ENCODE assay signal across 1 cellular context in the genomic region with DNA sequence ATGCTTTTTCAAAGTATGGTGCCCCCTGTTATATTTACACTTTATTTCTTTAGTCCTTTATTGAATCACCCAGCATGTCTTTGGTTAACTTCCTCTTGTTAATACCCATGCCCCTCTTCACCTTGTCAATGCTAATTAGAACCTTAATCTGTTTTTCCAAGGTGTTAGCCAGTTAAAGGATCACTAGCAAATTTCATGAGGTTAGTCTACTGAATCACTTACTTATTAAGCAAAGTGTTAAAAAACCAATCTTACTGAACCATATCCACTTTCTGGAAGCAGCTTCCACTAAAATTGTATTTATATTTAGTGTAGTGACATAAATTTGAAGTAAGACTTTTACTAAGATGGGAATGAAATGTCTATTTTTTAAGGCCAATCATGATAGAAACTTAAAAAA.
A peak's percentile ranks its signal among the peaks of the same experiment; 100 is the strongest.
TF ChIP-seq lines count a peak whose summit lies in the region.

No MANE protein-coding gene starts in this region.

TF ChIP-seq in GM12878, 131 proteins besides CTCF, POLR2A, EP300 and RAD21:
- TF ChIP-seq, protein P1, sequence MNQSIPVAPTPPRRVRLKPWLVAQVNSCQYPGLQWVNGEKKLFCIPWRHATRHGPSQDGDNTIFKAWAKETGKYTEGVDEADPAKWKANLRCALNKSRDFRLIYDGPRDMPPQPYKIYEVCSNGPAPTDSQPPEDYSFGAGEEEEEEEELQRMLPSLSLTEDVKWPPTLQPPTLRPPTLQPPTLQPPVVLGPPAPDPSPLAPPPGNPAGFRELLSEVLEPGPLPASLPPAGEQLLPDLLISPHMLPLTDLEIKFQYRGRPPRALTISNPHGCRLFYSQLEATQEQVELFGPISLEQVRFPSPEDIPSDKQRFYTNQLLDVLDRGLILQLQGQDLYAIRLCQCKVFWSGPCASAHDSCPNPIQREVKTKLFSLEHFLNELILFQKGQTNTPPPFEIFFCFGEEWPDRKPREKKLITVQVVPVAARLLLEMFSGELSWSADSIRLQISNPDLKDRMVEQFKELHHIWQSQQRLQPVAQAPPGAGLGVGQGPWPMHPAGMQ (IDR thresholded peaks at IDR 0.05; ENCODE audit: borderline replicate concordance) = no peak
- TF ChIP-seq, protein P2, sequence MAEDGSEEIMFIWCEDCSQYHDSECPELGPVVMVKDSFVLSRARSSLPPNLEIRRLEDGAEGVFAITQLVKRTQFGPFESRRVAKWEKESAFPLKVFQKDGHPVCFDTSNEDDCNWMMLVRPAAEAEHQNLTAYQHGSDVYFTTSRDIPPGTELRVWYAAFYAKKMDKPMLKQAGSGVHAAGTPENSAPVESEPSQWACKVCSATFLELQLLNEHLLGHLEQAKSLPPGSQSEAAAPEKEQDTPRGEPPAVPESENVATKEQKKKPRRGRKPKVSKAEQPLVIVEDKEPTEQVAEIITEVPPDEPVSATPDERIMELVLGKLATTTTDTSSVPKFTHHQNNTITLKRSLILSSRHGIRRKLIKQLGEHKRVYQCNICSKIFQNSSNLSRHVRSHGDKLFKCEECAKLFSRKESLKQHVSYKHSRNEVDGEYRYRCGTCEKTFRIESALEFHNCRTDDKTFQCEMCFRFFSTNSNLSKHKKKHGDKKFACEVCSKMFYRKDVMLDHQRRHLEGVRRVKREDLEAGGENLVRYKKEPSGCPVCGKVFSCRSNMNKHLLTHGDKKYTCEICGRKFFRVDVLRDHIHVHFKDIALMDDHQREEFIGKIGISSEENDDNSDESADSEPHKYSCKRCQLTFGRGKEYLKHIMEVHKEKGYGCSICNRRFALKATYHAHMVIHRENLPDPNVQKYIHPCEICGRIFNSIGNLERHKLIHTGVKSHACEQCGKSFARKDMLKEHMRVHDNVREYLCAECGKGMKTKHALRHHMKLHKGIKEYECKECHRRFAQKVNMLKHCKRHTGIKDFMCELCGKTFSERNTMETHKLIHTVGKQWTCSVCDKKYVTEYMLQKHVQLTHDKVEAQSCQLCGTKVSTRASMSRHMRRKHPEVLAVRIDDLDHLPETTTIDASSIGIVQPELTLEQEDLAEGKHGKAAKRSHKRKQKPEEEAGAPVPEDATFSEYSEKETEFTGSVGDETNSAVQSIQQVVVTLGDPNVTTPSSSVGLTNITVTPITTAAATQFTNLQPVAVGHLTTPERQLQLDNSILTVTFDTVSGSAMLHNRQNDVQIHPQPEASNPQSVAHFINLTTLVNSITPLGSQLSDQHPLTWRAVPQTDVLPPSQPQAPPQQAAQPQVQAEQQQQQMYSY (CRISPR knock-in tag; IDR thresholded peaks at IDR 0.05) = no peak
- TF ChIP-seq ZNF274 (IDR thresholded peaks at IDR 0.05; ENCODE audit: insufficient read depth, insufficient read length) (no peak), FOXK2 (IDR thresholded peaks at IDR 0.05) (no peak), E2F4 (IDR thresholded peaks at IDR 0.05; ENCODE audit: low read depth, low read length) (no peak), NR2C2 (IDR thresholded peaks at IDR 0.05; ENCODE audit: borderline replicate concordance, control insufficient read depth, insufficient read length, low read depth) (no peak), RCOR1 (conservative IDR thresholded peaks at IDR 0.05; ENCODE audit: low read depth, low read length) (no peak), NRF1 (conservative IDR thresholded peaks at IDR 0.05; ENCODE audit: low read depth, low read length) (no peak), SIX5 (IDR thresholded peaks at IDR 0.05; ENCODE audit: low read depth, low read length, severe bottlenecking) (no peak), TCF12 (IDR thresholded peaks at IDR 0.05; ENCODE audit: low read depth, low read length) (no peak), BMI1 (IDR thresholded peaks at IDR 0.05; ENCODE audit: borderline replicate concordance) (0 out of 2 replicates have a peak, but pooled peaks have one; percentile 19), CEBPB (IDR thresholded peaks at IDR 0.05; ENCODE audit: borderline replicate concordance in 1 of 2, low read depth in 2 of 2, low read length in 2 of 2) (no peak), IKZF1 (conservative IDR thresholded peaks at IDR 0.05) (peak; percentile 38; the same call in 1 of the 2 replicates), IKZF2 (IDR thresholded peaks at IDR 0.05) (peak; percentile 15 to 51; a peak in 2 of 4 replicates), MTA2 (IDR thresholded peaks at IDR 0.05; ENCODE audit: low read depth) (peak; percentile 83), ZBTB11 (CRISPR knock-in tag; IDR thresholded peaks at IDR 0.05) (no peak), BCL3 (IDR thresholded peaks at IDR 0.05; ENCODE audit: borderline replicate concordance, insufficient read depth, low read depth, low read length, poor library complexity, severe bottlenecking) (no peak), POLR2AphosphoS2 (IDR thresholded peaks at IDR 0.05; ENCODE audit: low read depth, low read length) (no peak)
- TF ChIP-seq, protein P3, sequence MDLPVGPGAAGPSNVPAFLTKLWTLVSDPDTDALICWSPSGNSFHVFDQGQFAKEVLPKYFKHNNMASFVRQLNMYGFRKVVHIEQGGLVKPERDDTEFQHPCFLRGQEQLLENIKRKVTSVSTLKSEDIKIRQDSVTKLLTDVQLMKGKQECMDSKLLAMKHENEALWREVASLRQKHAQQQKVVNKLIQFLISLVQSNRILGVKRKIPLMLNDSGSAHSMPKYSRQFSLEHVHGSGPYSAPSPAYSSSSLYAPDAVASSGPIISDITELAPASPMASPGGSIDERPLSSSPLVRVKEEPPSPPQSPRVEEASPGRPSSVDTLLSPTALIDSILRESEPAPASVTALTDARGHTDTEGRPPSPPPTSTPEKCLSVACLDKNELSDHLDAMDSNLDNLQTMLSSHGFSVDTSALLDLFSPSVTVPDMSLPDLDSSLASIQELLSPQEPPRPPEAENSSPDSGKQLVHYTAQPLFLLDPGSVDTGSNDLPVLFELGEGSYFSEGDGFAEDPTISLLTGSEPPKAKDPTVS (IDR thresholded peaks at IDR 0.05; ENCODE audit: low read depth, low read length) = no peak
